ENCODE assay signal across 20 cellular contexts in genomic region chr12:131539381-131539780, GRCh38.
A peak's percentile ranks its signal among the peaks of the same experiment; 100 is the strongest.
DNase-seq lines count a peak whose midpoint lies in the region; ATAC-seq, FAIRE-seq and TF ChIP-seq lines count a peak whose summit lies in the region.
"Had no signal": no experiment of that assay in that cellular context is flagged by ENCODE, and none has a peak within 500 bp of the region (broad histone marks: within the 10 kb centered on the region; RNA-seq: fewer than 3 reads in every experiment).

No MANE protein-coding gene starts in this region.

- in situ Hi-C loops in GM12878 (cut with MboI), result no loop called here

- H4K5ac ChIP-seq in H9 (ENCODE audit: insufficient read length, low read depth, low read length) (peak overlapping the region; percentile 37), H1 (ENCODE audit: insufficient read length, low read depth, low read length) (no peak overlapping the region)

- H3K23me2 ChIP-seq in H9 (ENCODE audit: insufficient read length, low read depth, low read length, poor library complexity, severe bottlenecking) (no peaks in the 10 kb centered on the region), H1 (ENCODE audit: low read depth, low read length) (peaks cover 12% of the 10 kb centered on the region; the same call in 1 of the 2 replicates)

- CTCF ChIA-PET in A549 (lab: Yijun Ruan, JAX), result no interaction called here
- CTCF ChIA-PET in GM12878 (lab: Yijun Ruan, JAX), result no interaction called here
- CTCF ChIA-PET in H1 (lab: Charles Lee; ENCODE audit: partially characterized antibody), result interaction anchor here (0.7 kb wide), 2 partner anchors 258 to 375 kb away, joined by 3 read pairs; no protein-coding TSS in a partner anchor

- H3K4me1 Mint-ChIP-seq in H9, result peaks cover 0 to 4% of the 10 kb centered on the region in 2 experiments; a peak in 2 of 4 replicates
- peaks cover 12% of the 10 kb centered on the region for H3K4me1 Mint-ChIP-seq in stimulated activated effector memory CD8-positive, alpha-beta T cell treated with anti-CD3 and anti-CD28 coated beads, Interleukin-12 subunit alpha, Interleukin-12 subunit beta, amount 100 ng/mL, for 72 hours

- H2BK5ac ChIP-seq in H9 (ENCODE audit: insufficient read length, low read length) (no peak overlapping the region), H1 (ENCODE audit: low read depth, low read length) (no peak overlapping the region)

- TF ChIP-seq CTCF in A549 (IDR thresholded peaks at IDR 0.05), result no peak
- TF ChIP-seq CTCF in H9 (conservative IDR thresholded peaks at IDR 0.05), result no peak
- TF ChIP-seq CTCF in GM12878 (IDR thresholded peaks at IDR 0.05 in 2 of 3, conservative IDR thresholded peaks at IDR 0.05 in 1 of 3; ENCODE audit: control insufficient read depth in 2 of 3, extremely low read depth in 1 of 3, insufficient read depth in 1 of 3, low read depth in 3 of 3, low read length in 3 of 3), result no peak
- no peak for TF ChIP-seq CTCF in H1 (IDR thresholded peaks at IDR 0.05; ENCODE audit: control extremely low read depth in 1 of 3, insufficient read depth in 1 of 3, low read depth in 1 of 3, low read length in 3 of 3)
- no peak for TF ChIP-seq CTCF in dorsolateral prefrontal cortex (IDR thresholded peaks at IDR 0.05 in 54 of 56, conservative IDR thresholded peaks at IDR 0.05 in 2 of 56; ENCODE audit: low read depth in 1 of 56, partially characterized antibody in 56 of 56)

- WGBS in A549 (ENCODE audit: missing lambda C conversion rate), result 71% methylated on average over 2 of the region's 2 CpGs
- 100% methylated on average over 2 of the region's 2 CpGs for WGBS in H9 (ENCODE audit: extremely low coverage, insufficient read length, low lambda C conversion rate)
- WGBS in GM12878 (ENCODE audit: insufficient coverage, insufficient replicate concordance, low lambda C conversion rate, missing lambda C conversion rate), result 66% methylated on average over 2 of the region's 2 CpGs
- 90% methylated on average over 2 of the region's 2 CpGs; no CpG with 5 or more reads in 1 of the 2 experiments for WGBS in H1 (ENCODE audit: extremely low coverage in 1 of 2, insufficient coverage in 1 of 2, insufficient read length in 1 of 2, insufficient replicate concordance in 2 of 2, low coverage in 1 of 2, low lambda C conversion rate in 2 of 2, missing lambda C conversion rate in 1 of 2), 2 experiments

- BruUV-seq in GM12878 (replicated peaks; lab: Mats Ljungman, UMichigan), result no TSS peak

- H2BK20ac ChIP-seq in H9 (ENCODE audit: low read depth, low read length, poor library complexity, severe bottlenecking) (no peak overlapping the region), H1 (ENCODE audit: low read length) (no peak overlapping the region)

- ATAC-seq in A549, result no peak
- ATAC-seq in GM12878, result no peak
- ATAC-seq in stimulated activated effector memory CD8-positive, alpha-beta T cell treated with anti-CD3 and anti-CD28 coated beads, Interleukin-12 subunit alpha, Interleukin-12 subunit beta, amount 100 ng/mL, for 72 hours, result no peak
- ATAC-seq in GM21526 (IDR thresholded peaks at IDR 0.05; ENCODE audit: low FRiP score, unreplicated experiment), result no peak
- ATAC-seq: HCT116 had no signal

- H3K27ac ChIP-seq in A549 (no peak overlapping the region), H9 (ENCODE audit: insufficient read length, low read depth, low read length) (no peak overlapping the region), GM12878 (ENCODE audit: control insufficient read depth, insufficient read depth) (no peak overlapping the region), H1 (ENCODE audit: low read depth, low read length) (no peak overlapping the region), dorsolateral prefrontal cortex (no peak overlapping the region)

- H3K18ac ChIP-seq in H9 (ENCODE audit: insufficient read length, low read depth, low read length), result no peak overlapping the region
- no peak overlapping the region for H3K18ac ChIP-seq in H1 (ENCODE audit: extremely low read depth, low read length)

- H3K27ac Mint-ChIP-seq in H9, result no peak overlapping the region
- H3K27ac Mint-ChIP-seq in stimulated activated effector memory CD8-positive, alpha-beta T cell treated with anti-CD3 and anti-CD28 coated beads, Interleukin-12 subunit alpha, Interleukin-12 subunit beta, amount 100 ng/mL, for 72 hours, result no peak overlapping the region
- H3K27ac Mint-ChIP-seq: CD4-positive, alpha-beta memory T cell; HFFc6 had no signal

- H4K20me1 ChIP-seq in H9 (ENCODE audit: control insufficient read depth, insufficient read depth, insufficient read length) (no peaks in the 10 kb centered on the region), GM12878 (ENCODE audit: control insufficient read depth, insufficient read depth) (no peaks in the 10 kb centered on the region), H1 (replicated peaks in 1 of 2; ENCODE audit: control insufficient read depth in 1 of 2, insufficient read depth in 2 of 2, low read length in 2 of 2) (peaks cover 0 to 8% of the 10 kb centered on the region in 2 experiments)

- no peak for TF ChIP-seq RAD21 in A549 (conservative IDR thresholded peaks at IDR 0.05 in 1 of 2, IDR thresholded peaks at IDR 0.05 in 1 of 2)
- TF ChIP-seq RAD21 in GM12878 (IDR thresholded peaks at IDR 0.05; ENCODE audit: insufficient read depth, low read depth, low read length), result no peak
- TF ChIP-seq RAD21 in H1 (IDR thresholded peaks at IDR 0.05 in 1 of 2, conservative IDR thresholded peaks at IDR 0.05 in 1 of 2; ENCODE audit: low read depth in 2 of 2, low read length in 2 of 2), result no peak

- no peaks in the 10 kb centered on the region for H3K79me1 ChIP-seq in H9 (ENCODE audit: insufficient read depth, low read depth, low read length, poor library complexity, severe bottlenecking)
- no peaks in the 10 kb centered on the region for H3K79me1 ChIP-seq in H1 (ENCODE audit: low read depth, low read length)

- H3K4ac ChIP-seq in H9 (ENCODE audit: low read depth, low read length) (no peak overlapping the region), H1 (replicated peaks; ENCODE audit: insufficient read length, low read depth, low read length) (no peak overlapping the region)

- TF ChIP-seq EP300 in A549 (IDR thresholded peaks at IDR 0.05) (no peak), GM12878 (IDR thresholded peaks at IDR 0.05; ENCODE audit: borderline replicate concordance in 1 of 2, control insufficient read depth in 1 of 2, low read depth in 2 of 2, low read length in 2 of 2) (no peak), H1 (IDR thresholded peaks at IDR 0.05; ENCODE audit: borderline replicate concordance in 1 of 2, low read depth in 2 of 2, low read length in 2 of 2) (no peak)

- RAD21 ChIA-PET in GM12878 (lab: Charles Lee; ENCODE audit: unreplicated experiment), result no interaction called here

- POLR2A ChIA-PET in A549 (lab: Yijun Ruan, JAX) (no interaction called here), GM12878 (lab: Charles Lee) (no interaction called here), H1 (lab: Charles Lee; ENCODE audit: partially characterized antibody) (no interaction called here)

- H3K27me3 ChIP-seq in H9 (ENCODE audit: insufficient read depth, low read length) (no peaks in the 10 kb centered on the region), GM12878 (replicated peaks in 1 of 2; ENCODE audit: control insufficient read depth in 2 of 2, insufficient read depth in 2 of 2, low read length in 1 of 2) (no peaks in the 10 kb centered on the region), H1 (replicated peaks in 1 of 4; ENCODE audit: control insufficient read depth in 3 of 4, extremely low read depth in 1 of 4, insufficient read depth in 3 of 4, low read length in 3 of 4) (no peaks in the 10 kb centered on the region; a peak in 1 of 7 replicates), dorsolateral prefrontal cortex (no peaks in the 10 kb centered on the region)

- H3K56ac ChIP-seq in H9 (ENCODE audit: insufficient read length, low read depth, low read length) (no peak overlapping the region), H1 (replicated peaks; ENCODE audit: insufficient read length, low read depth, low read length) (peak overlapping the region; percentile 65)

- no peak overlapping the region for H3K14ac ChIP-seq in H9 (ENCODE audit: insufficient read depth, low read length)
- no peak overlapping the region for H3K14ac ChIP-seq in H1 (ENCODE audit: insufficient read length)

- peaks cover 0 to 5% of the 10 kb centered on the region in 2 experiments; a peak in 3 of 5 replicates for H3K9me3 Mint-ChIP-seq in H9
- H3K9me3 Mint-ChIP-seq in stimulated activated effector memory CD8-positive, alpha-beta T cell treated with anti-CD3 and anti-CD28 coated beads, Interleukin-12 subunit alpha, Interleukin-12 subunit beta, amount 100 ng/mL, for 72 hours, result no peaks in the 10 kb centered on the region

- H3K9me3 ChIP-seq in A549, result no peaks in the 10 kb centered on the region
- H3K9me3 ChIP-seq in H9 (ENCODE audit: control insufficient read depth, low read depth, low read length), result no peaks in the 10 kb centered on the region
- no peaks in the 10 kb centered on the region; the same call in 2 of the 3 replicates for H3K9me3 ChIP-seq in GM12878 (replicated peaks; ENCODE audit: control insufficient read depth, insufficient read depth, low read length)
- H3K9me3 ChIP-seq in H1 (ENCODE audit: insufficient read depth in 2 of 2, low read depth in 1 of 2, low read length in 1 of 2), result peaks cover 0 to 7% of the 10 kb centered on the region in 2 experiments; a peak in 2 of 4 replicates

- SMC1A ChIA-PET in GM12878 (lab: Charles Lee; ENCODE audit: uncharacterized antibody, unreplicated experiment), result no interaction called here

- H2BK120ac ChIP-seq in H9 (ENCODE audit: low read depth, low read length, poor library complexity, severe bottlenecking), result no peak overlapping the region
- no peak overlapping the region for H2BK120ac ChIP-seq in H1 (replicated peaks; ENCODE audit: low read depth, low read length)

- intact Hi-C loops in GM12878 (cut with micrococcal nuclease; ENCODE audit: unreplicated experiment) (no loop called here), dorsolateral prefrontal cortex (cut with DNase I) (no loop called here)

- H3K36me3 Mint-ChIP-seq in H9 (ENCODE audit: insufficient read depth in 1 of 3, low read depth in 3 of 3), result no peaks in the 10 kb centered on the region
- no peaks in the 10 kb centered on the region for H3K36me3 Mint-ChIP-seq in stimulated activated effector memory CD8-positive, alpha-beta T cell treated with anti-CD3 and anti-CD28 coated beads, Interleukin-12 subunit alpha, Interleukin-12 subunit beta, amount 100 ng/mL, for 72 hours
- H3K36me3 Mint-ChIP-seq: CD4-positive, alpha-beta memory T cell had no signal

- DNase-seq in A549 (ENCODE audit: low read depth in 1 of 2, low spot score in 1 of 2) (no peak), H9 (no peak), GM12878 (ENCODE audit: low read depth, low spot score) (no peak), H1 (ENCODE audit: low read depth in 1 of 2, low spot score in 2 of 2) (no peak), dorsolateral prefrontal cortex (no peak)
- DNase-seq in stimulated activated effector memory CD8-positive, alpha-beta T cell treated with anti-CD3 and anti-CD28 coated beads, Interleukin-12 subunit alpha, Interleukin-12 subunit beta, amount 100 ng/mL, for 72 hours (ENCODE audit: low spot score in 2 of 2), result no peak
- DNase-seq: 8988T; C1 segment of cervical spinal cord; Calu3; CD4-positive, alpha-beta memory T cell; COR-L47; DMS53; DMS79 treated with DMSO at 0.1 percent for 48 hours; GF-D8; GOT3; H7; HFFc6 had no signal

- H2BK15ac ChIP-seq in H9 (ENCODE audit: low read depth, low read length) (no peak overlapping the region), H1 (ENCODE audit: low read length) (no peak overlapping the region)

- H2AFZ ChIP-seq in H9 (ENCODE audit: low read length) (no peak overlapping the region), GM12878 (ENCODE audit: control insufficient read depth, low read depth, low read length) (no peak overlapping the region), H1 (ENCODE audit: low read length) (no peak overlapping the region)

- H3K4me2 ChIP-seq in A549, result no peak overlapping the region
- H3K4me2 ChIP-seq in H9 (ENCODE audit: insufficient read depth, insufficient read length, low read length), result no peak overlapping the region
- no peak overlapping the region for H3K4me2 ChIP-seq in GM12878 (ENCODE audit: control insufficient read depth, insufficient read depth)
- no peak overlapping the region for H3K4me2 ChIP-seq in H1 (ENCODE audit: insufficient read depth in 1 of 2, low read depth in 2 of 2, low read length in 2 of 2)

- H3T11ph ChIP-seq in H9 (ENCODE audit: low read length), result no peak overlapping the region

- H2BK12ac ChIP-seq in H9 (ENCODE audit: insufficient read length, low read depth, low read length), result no peak overlapping the region
- no peak overlapping the region for H2BK12ac ChIP-seq in H1 (ENCODE audit: low read depth, low read length)

- H3K79me2 ChIP-seq in H9 (ENCODE audit: insufficient read depth, low read length), result no peaks in the 10 kb centered on the region
- H3K79me2 ChIP-seq in GM12878 (ENCODE audit: control insufficient read depth, insufficient read depth, low read length), result no peaks in the 10 kb centered on the region
- no peaks in the 10 kb centered on the region for H3K79me2 ChIP-seq in H1 (ENCODE audit: control insufficient read depth in 1 of 2, insufficient read depth in 2 of 2, low read length in 2 of 2)

- H2AK5ac ChIP-seq in H9 (ENCODE audit: insufficient read length, low read length) (no peak overlapping the region), H1 (ENCODE audit: low read depth, low read length) (no peak overlapping the region; the same call in 1 of the 2 replicates)

- H3K4me3 ChIP-seq in A549, result no peak overlapping the region
- H3K4me3 ChIP-seq in GM12878, result no peak overlapping the region
- no peak overlapping the region for H3K4me3 ChIP-seq in H1 (ENCODE audit: extremely low read depth in 1 of 4, insufficient read depth in 2 of 4, low read depth in 3 of 4, low read length in 4 of 4)
- no peak overlapping the region for H3K4me3 ChIP-seq in dorsolateral prefrontal cortex

- no peak overlapping the region for H4K8ac ChIP-seq in H9 (replicated peaks; ENCODE audit: insufficient read length, low read depth, low read length)
- H4K8ac ChIP-seq in H1 (ENCODE audit: extremely low read depth, insufficient read depth, low read length), result no peak overlapping the region

- H3K4me3 Mint-ChIP-seq in H9, result no peak overlapping the region
- H3K4me3 Mint-ChIP-seq in stimulated activated effector memory CD8-positive, alpha-beta T cell treated with anti-CD3 and anti-CD28 coated beads, Interleukin-12 subunit alpha, Interleukin-12 subunit beta, amount 100 ng/mL, for 72 hours, result no peak overlapping the region
- H3K4me3 Mint-ChIP-seq: CD4-positive, alpha-beta memory T cell; HFFc6 had no signal

- no peak overlapping the region for H3K23ac ChIP-seq in H9 (ENCODE audit: insufficient read length, low read depth, low read length)
- H3K23ac ChIP-seq in H1 (ENCODE audit: insufficient read length), result no peak overlapping the region

- TF ChIP-seq POLR2A in A549 (IDR thresholded peaks at IDR 0.05; ENCODE audit: low read length) (no peak), GM12878 (IDR thresholded peaks at IDR 0.05; ENCODE audit: low read depth, low read length) (no peak), H1 (IDR thresholded peaks at IDR 0.05; ENCODE audit: control extremely low read depth in 1 of 2, low read depth in 2 of 2, low read length in 2 of 2) (no peak)

- H3K27me3 Mint-ChIP-seq in H9 (ENCODE audit: low read depth), result peaks cover 5% of the 10 kb centered on the region; the same call in 1 of the 2 replicates
- H3K27me3 Mint-ChIP-seq: CD4-positive, alpha-beta memory T cell had no signal

- H4K91ac ChIP-seq in H9 (ENCODE audit: insufficient read length, low read depth, low read length) (no peak overlapping the region), H1 (replicated peaks; ENCODE audit: insufficient read length, low read length) (no peak overlapping the region)

- H3K36me3 ChIP-seq in GM12878 (ENCODE audit: control insufficient read depth in 2 of 2, insufficient read depth in 2 of 2, low read length in 1 of 2) (no peaks in the 10 kb centered on the region), H1 (ENCODE audit: control insufficient read depth in 2 of 4, insufficient read depth in 4 of 4, low read length in 3 of 4) (no peaks in the 10 kb centered on the region)

- peak; percentile 78 for FAIRE-seq in A549 (lab: Jason Lieb, UNC)
- FAIRE-seq in GM12878 (lab: Jason Lieb, UNC), result peak; percentile 38
- no peak for FAIRE-seq in H1 (lab: Jason Lieb, UNC)
- FAIRE-seq: GM19239 had no signal

- H3K4me1 ChIP-seq in A549 (no peaks in the 10 kb centered on the region), H9 (ENCODE audit: insufficient read depth, low read length) (no peaks in the 10 kb centered on the region), GM12878 (ENCODE audit: control insufficient read depth, insufficient read depth, low read length) (no peaks in the 10 kb centered on the region), H1 (replicated peaks in 1 of 4; ENCODE audit: control insufficient read depth in 3 of 4, insufficient read depth in 4 of 4, low read length in 3 of 4) (no peaks in the 10 kb centered on the region; a peak in 1 of 7 replicates)

- H3K9ac ChIP-seq in H9 (ENCODE audit: extremely low read depth, insufficient read length, low read length) (no peak overlapping the region), GM12878 (ENCODE audit: control insufficient read depth, insufficient read depth, low read length) (no peak overlapping the region), H1 (replicated peaks in 1 of 4; ENCODE audit: extremely low read depth in 1 of 4, low read depth in 3 of 4, low read length in 3 of 4) (no peak overlapping the region)
